Comparison of ENCODE assay signal across 14 cellular contexts in genomic region chr6:53464942-53465460, GRCh38.
DNase-seq lines count a peak whose midpoint lies in the region; ATAC-seq, FAIRE-seq and TF ChIP-seq lines count a peak whose summit lies in the region.
"Had no signal": no experiment of that assay in that cellular context is flagged by ENCODE, and none has a peak within 500 bp of the region (broad histone marks: within the 10 kb centered on the region; RNA-seq: fewer than 3 reads in every experiment).

No MANE protein-coding gene starts in this region.

- TF ChIP-seq CTCF in 22Rv1 (IDR thresholded peaks at IDR 0.05), result no peak

- peak; percentile 40 for ATAC-seq in naive thymus-derived CD4-positive, alpha-beta T cell
- ATAC-seq: activated CD4-positive, CD25-positive, alpha-beta regulatory T cell treated with anti-CD3 and anti-CD28 coated beads, Interleukin-2, amount 50 U/mL, for 24 hours had no signal

- H3K4me3 Mint-ChIP-seq in naive thymus-derived CD4-positive, alpha-beta T cell, result no peak overlapping the region
- H3K4me3 Mint-ChIP-seq in activated CD4-positive, alpha-beta memory T cell treated with anti-CD3 and anti-CD28 coated beads, Interleukin-2, amount 10 ng/mL, durations not matched to agents 7 days and 5 days, result no peak overlapping the region

- no peaks in the 10 kb centered on the region for H3K9me3 ChIP-seq in naive thymus-derived CD4-positive, alpha-beta T cell (ENCODE audit: control insufficient read depth in 2 of 3, low read length in 3 of 3)
- H3K9me3 ChIP-seq: colonic mucosa had no signal

- POLR2A ChIA-PET in naive thymus-derived CD4-positive, alpha-beta T cell (lab: Charles Lee), result no interaction called here
- POLR2A ChIA-PET in activated CD4-positive, alpha-beta memory T cell treated with anti-CD3 and anti-CD28 coated beads, Interleukin-2, amount 10 ng/mL, durations not matched to agents 7 days and 5 days (lab: Charles Lee), result no interaction called here

- intact Hi-C loops in naive thymus-derived CD4-positive, alpha-beta T cell (cut with micrococcal nuclease), result no loop called here

- CTCF ChIA-PET in naive thymus-derived CD4-positive, alpha-beta T cell (lab: Charles Lee), result interaction anchor here (0.5 kb wide), 1 partner anchor 27 kb away, joined by 4 read pairs; no protein-coding TSS in a partner anchor
- CTCF ChIA-PET in activated CD4-positive, alpha-beta memory T cell treated with anti-CD3 and anti-CD28 coated beads, Interleukin-2, amount 10 ng/mL, durations not matched to agents 7 days and 5 days (lab: Charles Lee), result no interaction called here

- peaks cover 0 to 8% (median 0%) of the 10 kb centered on the region in 7 donors for H3K4me1 Mint-ChIP-seq in naive thymus-derived CD4-positive, alpha-beta T cell
- H3K4me1 Mint-ChIP-seq in activated CD4-positive, alpha-beta memory T cell treated with anti-CD3 and anti-CD28 coated beads, Interleukin-2, amount 10 ng/mL, durations not matched to agents 7 days and 5 days, result no peaks in the 10 kb centered on the region

- H3K36me3 ChIP-seq in naive thymus-derived CD4-positive, alpha-beta T cell (ENCODE audit: control insufficient read depth in 2 of 3, insufficient read depth in 3 of 3, low read length in 3 of 3), result no peaks in the 10 kb centered on the region
- H3K36me3 ChIP-seq: colonic mucosa had no signal

- no peak overlapping the region for H3K4me3 ChIP-seq in naive thymus-derived CD4-positive, alpha-beta T cell (ENCODE audit: low read length)
- H3K4me3 ChIP-seq: colonic mucosa had no signal

- no peaks in the 10 kb centered on the region for H3K36me3 Mint-ChIP-seq in naive thymus-derived CD4-positive, alpha-beta T cell
- H3K36me3 Mint-ChIP-seq in activated CD4-positive, alpha-beta memory T cell treated with anti-CD3 and anti-CD28 coated beads, Interleukin-2, amount 10 ng/mL, durations not matched to agents 7 days and 5 days (ENCODE audit: low read depth), result no peaks in the 10 kb centered on the region

- H3K9me3 Mint-ChIP-seq in naive thymus-derived CD4-positive, alpha-beta T cell, result no peaks in the 10 kb centered on the region
- no peaks in the 10 kb centered on the region for H3K9me3 Mint-ChIP-seq in activated CD4-positive, alpha-beta memory T cell treated with anti-CD3 and anti-CD28 coated beads, Interleukin-2, amount 10 ng/mL, durations not matched to agents 7 days and 5 days

- peak overlapping the region; percentile 87 for H3K27ac ChIP-seq in 22Rv1
- no peak overlapping the region for H3K27ac ChIP-seq in naive thymus-derived CD4-positive, alpha-beta T cell (ENCODE audit: low read depth, low read length)
- H3K27ac ChIP-seq: colonic mucosa had no signal

- no peak overlapping the region for H3K27ac Mint-ChIP-seq in naive thymus-derived CD4-positive, alpha-beta T cell
- H3K27ac Mint-ChIP-seq in activated CD4-positive, alpha-beta memory T cell treated with anti-CD3 and anti-CD28 coated beads, Interleukin-2, amount 10 ng/mL, durations not matched to agents 7 days and 5 days, result no peak overlapping the region

- peaks cover 0 to 22% (median 0%) of the 10 kb centered on the region in 5 donors for H3K27me3 Mint-ChIP-seq in naive thymus-derived CD4-positive, alpha-beta T cell
- H3K27me3 Mint-ChIP-seq in activated CD4-positive, alpha-beta memory T cell treated with anti-CD3 and anti-CD28 coated beads, Interleukin-2, amount 10 ng/mL, durations not matched to agents 7 days and 5 days, result peaks cover 15% of the 10 kb centered on the region

- no peak for FAIRE-seq in H54 (lab: Jason Lieb, UNC)

- H3K27me3 ChIP-seq in naive thymus-derived CD4-positive, alpha-beta T cell (ENCODE audit: control insufficient read depth in 2 of 2, insufficient read depth in 2 of 2, low read length in 2 of 2), result no peaks in the 10 kb centered on the region
- H3K27me3 ChIP-seq: colonic mucosa had no signal

- TF ChIP-seq POLR2A in H54 (IDR thresholded peaks at IDR 0.05; ENCODE audit: low read depth, low read length), result no peak

- DNase-seq in NCI-H2029 (lab: John Stamatoyannopoulos, UW) (peak; percentile 43), fibroblast of gingiva (ENCODE audit: low read depth) (peak; percentile 76), NCI-H1694 treated with DMSO at 0.1 percent for 48 hours (lab: John Stamatoyannopoulos, UW) (no peak), H54 (ENCODE audit: insufficient read length, low spot score) (no peak)
- DNase-seq in naive thymus-derived CD4-positive, alpha-beta T cell, result no peak
- DNase-seq in activated CD4-positive, alpha-beta memory T cell treated with anti-CD3 and anti-CD28 coated beads, Interleukin-2, amount 10 ng/mL, durations not matched to agents 7 days and 5 days, result no peak
- DNase-seq in central memory CD4-positive, alpha-beta T cell, result no peak
- DNase-seq: activated effector memory CD4-positive, alpha-beta T cell treated with Interleukin-2 at 50 U/mL for 16 hours; colonic mucosa; KG1; NCI-H446 treated with DMSO at 0.1 percent for 48 hours; SHP77 treated with DMSO at 0.1 percent for 48 hours had no signal

- H3K4me1 ChIP-seq in naive thymus-derived CD4-positive, alpha-beta T cell (ENCODE audit: control insufficient read depth in 2 of 2, insufficient read depth in 2 of 2, low read length in 2 of 2), result no peaks in the 10 kb centered on the region
- H3K4me1 ChIP-seq: colonic mucosa had no signal

Comparison
In these comparisons a context has a peak if more than half of its experiments do, and no peak if none do; other contexts are left out.
1. DNase-seq: peak in NCI-H2029 (single experiment) and fibroblast of gingiva (single experiment); none in naive thymus-derived CD4-positive, alpha-beta T cell (0 of 9), activated CD4-positive, alpha-beta memory T cell treated with anti-CD3 and anti-CD28 coated beads, Interleukin-2, amount 10 ng/mL, durations not matched to agents 7 days and 5 days (single experiment), NCI-H1694 treated with DMSO at 0.1 percent for 48 hours (single experiment), H54 (single experiment) and central memory CD4-positive, alpha-beta T cell (single experiment).